Comparison of ENCODE assay signal across 1 cellular context in the genomic region with DNA sequence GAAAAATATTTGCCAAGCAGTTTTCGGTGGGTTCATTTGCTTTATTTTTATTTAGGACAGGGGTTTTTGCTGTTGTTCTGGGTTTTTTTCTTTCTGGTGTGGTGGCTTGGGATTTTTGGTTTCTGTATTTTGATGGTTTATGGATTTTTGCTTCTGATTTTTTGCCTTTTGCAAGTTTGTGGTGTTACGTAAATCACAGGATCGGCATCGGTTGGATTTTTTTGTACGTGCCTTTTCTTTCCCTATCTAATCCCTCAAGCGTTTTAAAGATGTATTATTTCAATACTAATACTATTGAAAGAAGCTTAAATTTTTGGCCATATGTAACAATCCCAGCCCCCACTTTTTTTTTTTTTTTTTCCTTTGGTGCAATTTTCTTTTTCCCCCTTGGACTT.
TF ChIP-seq lines count a peak whose summit lies in the region.

No MANE protein-coding gene starts in this region.

TF ChIP-seq in GM23338, 12 proteins besides CTCF, POLR2A, EP300 and RAD21 (continued from another document):
- TF ChIP-seq EZH2phosphoT487 (IDR thresholded peaks at IDR 0.05; ENCODE audit: unreplicated experiment) (no peak), NANOG (IDR thresholded peaks at IDR 0.05; ENCODE audit: borderline replicate concordance) (no peak), JUNB (IDR thresholded peaks at IDR 0.05; ENCODE audit: unreplicated experiment) (no peak)
